2 cellular contexts compared by ENCODE assay signal in the genomic region with DNA sequence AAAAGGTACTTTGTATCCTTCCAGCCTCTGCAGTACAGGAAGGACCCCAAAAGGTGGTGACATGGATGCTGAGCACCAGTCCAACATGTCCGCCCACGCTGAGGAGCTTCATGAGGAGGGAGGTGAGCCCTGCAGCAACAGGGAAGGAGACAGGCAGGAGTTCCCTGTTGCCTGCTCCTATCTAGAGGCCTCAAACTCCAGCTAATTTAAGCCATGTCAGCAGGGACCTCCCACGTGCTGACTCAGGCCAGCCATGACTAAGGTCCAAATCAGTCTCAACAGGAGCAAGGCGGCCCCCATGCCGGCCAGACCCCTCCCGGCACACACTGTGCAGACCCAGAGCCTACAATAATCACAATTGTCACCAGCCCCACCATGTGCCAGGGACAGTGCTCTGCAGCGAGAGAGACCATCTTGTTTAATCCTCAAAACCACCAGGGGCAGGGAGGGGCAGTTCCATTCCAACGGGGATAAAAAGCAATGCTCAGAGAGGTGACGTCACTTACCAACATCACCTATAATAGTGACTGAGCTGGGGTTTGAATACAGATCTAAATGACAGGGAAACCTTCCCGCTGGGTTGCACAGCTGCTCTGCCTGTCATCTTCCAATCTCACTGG.
TF ChIP-seq lines count a peak whose summit lies in the region.

No MANE protein-coding gene starts in this region.

TF ChIP-seq in HCT116, 20 proteins besides CTCF, POLR2A, EP300 and RAD21 (continued from another document):
- TF ChIP-seq, protein P1, sequence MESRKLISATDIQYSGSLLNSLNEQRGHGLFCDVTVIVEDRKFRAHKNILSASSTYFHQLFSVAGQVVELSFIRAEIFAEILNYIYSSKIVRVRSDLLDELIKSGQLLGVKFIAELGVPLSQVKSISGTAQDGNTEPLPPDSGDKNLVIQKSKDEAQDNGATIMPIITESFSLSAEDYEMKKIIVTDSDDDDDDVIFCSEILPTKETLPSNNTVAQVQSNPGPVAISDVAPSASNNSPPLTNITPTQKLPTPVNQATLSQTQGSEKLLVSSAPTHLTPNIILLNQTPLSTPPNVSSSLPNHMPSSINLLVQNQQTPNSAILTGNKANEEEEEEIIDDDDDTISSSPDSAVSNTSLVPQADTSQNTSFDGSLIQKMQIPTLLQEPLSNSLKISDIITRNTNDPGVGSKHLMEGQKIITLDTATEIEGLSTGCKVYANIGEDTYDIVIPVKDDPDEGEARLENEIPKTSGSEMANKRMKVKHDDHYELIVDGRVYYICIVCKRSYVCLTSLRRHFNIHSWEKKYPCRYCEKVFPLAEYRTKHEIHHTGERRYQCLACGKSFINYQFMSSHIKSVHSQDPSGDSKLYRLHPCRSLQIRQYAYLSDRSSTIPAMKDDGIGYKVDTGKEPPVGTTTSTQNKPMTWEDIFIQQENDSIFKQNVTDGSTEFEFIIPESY (IDR thresholded peaks at IDR 0.05; ENCODE audit: extremely low read depth, insufficient replicate concordance, low read length), result no peak
- TF ChIP-seq EZH2phosphoT487 (IDR thresholded peaks at IDR 0.05; ENCODE audit: borderline replicate concordance), result no peak
- TF ChIP-seq, protein P2, sequence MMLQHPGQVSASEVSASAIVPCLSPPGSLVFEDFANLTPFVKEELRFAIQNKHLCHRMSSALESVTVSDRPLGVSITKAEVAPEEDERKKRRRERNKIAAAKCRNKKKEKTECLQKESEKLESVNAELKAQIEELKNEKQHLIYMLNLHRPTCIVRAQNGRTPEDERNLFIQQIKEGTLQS (IDR thresholded peaks at IDR 0.05), result no peak
- no peak for TF ChIP-seq EZH2 (IDR thresholded peaks at IDR 0.05)
- TF ChIP-seq FOSL1 (IDR thresholded peaks at IDR 0.05; ENCODE audit: low read depth), result no peak
- TF ChIP-seq POLR2AphosphoS5 (IDR thresholded peaks at IDR 0.05; ENCODE audit: low read depth, low read length), result no peak
- no peak for TF ChIP-seq EGR1 (IDR thresholded peaks at IDR 0.05; ENCODE audit: low read depth)
- no peak for TF ChIP-seq TCF7L2 (IDR thresholded peaks at IDR 0.05; ENCODE audit: borderline replicate concordance, extremely low read depth, insufficient read depth, insufficient read length)
- no peak for TF ChIP-seq YY1 (IDR thresholded peaks at IDR 0.05; ENCODE audit: extremely low read depth, insufficient replicate concordance, low read depth, low read length)
- TF ChIP-seq, protein P3, sequence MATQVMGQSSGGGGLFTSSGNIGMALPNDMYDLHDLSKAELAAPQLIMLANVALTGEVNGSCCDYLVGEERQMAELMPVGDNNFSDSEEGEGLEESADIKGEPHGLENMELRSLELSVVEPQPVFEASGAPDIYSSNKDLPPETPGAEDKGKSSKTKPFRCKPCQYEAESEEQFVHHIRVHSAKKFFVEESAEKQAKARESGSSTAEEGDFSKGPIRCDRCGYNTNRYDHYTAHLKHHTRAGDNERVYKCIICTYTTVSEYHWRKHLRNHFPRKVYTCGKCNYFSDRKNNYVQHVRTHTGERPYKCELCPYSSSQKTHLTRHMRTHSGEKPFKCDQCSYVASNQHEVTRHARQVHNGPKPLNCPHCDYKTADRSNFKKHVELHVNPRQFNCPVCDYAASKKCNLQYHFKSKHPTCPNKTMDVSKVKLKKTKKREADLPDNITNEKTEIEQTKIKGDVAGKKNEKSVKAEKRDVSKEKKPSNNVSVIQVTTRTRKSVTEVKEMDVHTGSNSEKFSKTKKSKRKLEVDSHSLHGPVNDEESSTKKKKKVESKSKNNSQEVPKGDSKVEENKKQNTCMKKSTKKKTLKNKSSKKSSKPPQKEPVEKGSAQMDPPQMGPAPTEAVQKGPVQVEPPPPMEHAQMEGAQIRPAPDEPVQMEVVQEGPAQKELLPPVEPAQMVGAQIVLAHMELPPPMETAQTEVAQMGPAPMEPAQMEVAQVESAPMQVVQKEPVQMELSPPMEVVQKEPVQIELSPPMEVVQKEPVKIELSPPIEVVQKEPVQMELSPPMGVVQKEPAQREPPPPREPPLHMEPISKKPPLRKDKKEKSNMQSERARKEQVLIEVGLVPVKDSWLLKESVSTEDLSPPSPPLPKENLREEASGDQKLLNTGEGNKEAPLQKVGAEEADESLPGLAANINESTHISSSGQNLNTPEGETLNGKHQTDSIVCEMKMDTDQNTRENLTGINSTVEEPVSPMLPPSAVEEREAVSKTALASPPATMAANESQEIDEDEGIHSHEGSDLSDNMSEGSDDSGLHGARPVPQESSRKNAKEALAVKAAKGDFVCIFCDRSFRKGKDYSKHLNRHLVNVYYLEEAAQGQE (IDR thresholded peaks at IDR 0.05; ENCODE audit: low read depth), result no peak
- TF ChIP-seq SRF (IDR thresholded peaks at IDR 0.05; ENCODE audit: low read depth), result no peak
- TF ChIP-seq SIN3A (IDR thresholded peaks at IDR 0.05; ENCODE audit: low read depth), result no peak
- TF ChIP-seq JUND (IDR thresholded peaks at IDR 0.05), result no peak
- no peak for TF ChIP-seq SP1 (IDR thresholded peaks at IDR 0.05; ENCODE audit: low read depth)
- TF ChIP-seq ELF1 (IDR thresholded peaks at IDR 0.05; ENCODE audit: borderline replicate concordance, low read depth), result no peak
- TF ChIP-seq, protein P4, sequence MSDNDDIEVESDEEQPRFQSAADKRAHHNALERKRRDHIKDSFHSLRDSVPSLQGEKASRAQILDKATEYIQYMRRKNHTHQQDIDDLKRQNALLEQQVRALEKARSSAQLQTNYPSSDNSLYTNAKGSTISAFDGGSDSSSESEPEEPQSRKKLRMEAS (IDR thresholded peaks at IDR 0.05), result no peak
- no peak for TF ChIP-seq ZFX (IDR thresholded peaks at IDR 0.05)
- no peak for TF ChIP-seq CEBPB (IDR thresholded peaks at IDR 0.05; ENCODE audit: low read depth)

TF ChIP-seq in WTC11, 78 proteins besides CTCF, POLR2A, EP300 and RAD21 (continued from another document):
- TF ChIP-seq, protein P5, sequence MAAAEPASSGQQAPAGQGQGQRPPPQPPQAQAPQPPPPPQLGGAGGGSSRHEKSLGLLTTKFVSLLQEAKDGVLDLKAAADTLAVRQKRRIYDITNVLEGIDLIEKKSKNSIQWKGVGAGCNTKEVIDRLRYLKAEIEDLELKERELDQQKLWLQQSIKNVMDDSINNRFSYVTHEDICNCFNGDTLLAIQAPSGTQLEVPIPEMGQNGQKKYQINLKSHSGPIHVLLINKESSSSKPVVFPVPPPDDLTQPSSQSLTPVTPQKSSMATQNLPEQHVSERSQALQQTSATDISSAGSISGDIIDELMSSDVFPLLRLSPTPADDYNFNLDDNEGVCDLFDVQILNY (CRISPR knock-in tag; IDR thresholded peaks at IDR 0.05), result no peak
- TF ChIP-seq, protein P6, sequence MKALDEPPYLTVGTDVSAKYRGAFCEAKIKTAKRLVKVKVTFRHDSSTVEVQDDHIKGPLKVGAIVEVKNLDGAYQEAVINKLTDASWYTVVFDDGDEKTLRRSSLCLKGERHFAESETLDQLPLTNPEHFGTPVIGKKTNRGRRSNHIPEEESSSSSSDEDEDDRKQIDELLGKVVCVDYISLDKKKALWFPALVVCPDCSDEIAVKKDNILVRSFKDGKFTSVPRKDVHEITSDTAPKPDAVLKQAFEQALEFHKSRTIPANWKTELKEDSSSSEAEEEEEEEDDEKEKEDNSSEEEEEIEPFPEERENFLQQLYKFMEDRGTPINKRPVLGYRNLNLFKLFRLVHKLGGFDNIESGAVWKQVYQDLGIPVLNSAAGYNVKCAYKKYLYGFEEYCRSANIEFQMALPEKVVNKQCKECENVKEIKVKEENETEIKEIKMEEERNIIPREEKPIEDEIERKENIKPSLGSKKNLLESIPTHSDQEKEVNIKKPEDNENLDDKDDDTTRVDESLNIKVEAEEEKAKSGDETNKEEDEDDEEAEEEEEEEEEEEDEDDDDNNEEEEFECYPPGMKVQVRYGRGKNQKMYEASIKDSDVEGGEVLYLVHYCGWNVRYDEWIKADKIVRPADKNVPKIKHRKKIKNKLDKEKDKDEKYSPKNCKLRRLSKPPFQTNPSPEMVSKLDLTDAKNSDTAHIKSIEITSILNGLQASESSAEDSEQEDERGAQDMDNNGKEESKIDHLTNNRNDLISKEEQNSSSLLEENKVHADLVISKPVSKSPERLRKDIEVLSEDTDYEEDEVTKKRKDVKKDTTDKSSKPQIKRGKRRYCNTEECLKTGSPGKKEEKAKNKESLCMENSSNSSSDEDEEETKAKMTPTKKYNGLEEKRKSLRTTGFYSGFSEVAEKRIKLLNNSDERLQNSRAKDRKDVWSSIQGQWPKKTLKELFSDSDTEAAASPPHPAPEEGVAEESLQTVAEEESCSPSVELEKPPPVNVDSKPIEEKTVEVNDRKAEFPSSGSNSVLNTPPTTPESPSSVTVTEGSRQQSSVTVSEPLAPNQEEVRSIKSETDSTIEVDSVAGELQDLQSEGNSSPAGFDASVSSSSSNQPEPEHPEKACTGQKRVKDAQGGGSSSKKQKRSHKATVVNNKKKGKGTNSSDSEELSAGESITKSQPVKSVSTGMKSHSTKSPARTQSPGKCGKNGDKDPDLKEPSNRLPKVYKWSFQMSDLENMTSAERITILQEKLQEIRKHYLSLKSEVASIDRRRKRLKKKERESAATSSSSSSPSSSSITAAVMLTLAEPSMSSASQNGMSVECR (CRISPR knock-in tag; IDR thresholded peaks at IDR 0.05; ENCODE audit: borderline replicate concordance), result no peak
- TF ChIP-seq, protein P7, sequence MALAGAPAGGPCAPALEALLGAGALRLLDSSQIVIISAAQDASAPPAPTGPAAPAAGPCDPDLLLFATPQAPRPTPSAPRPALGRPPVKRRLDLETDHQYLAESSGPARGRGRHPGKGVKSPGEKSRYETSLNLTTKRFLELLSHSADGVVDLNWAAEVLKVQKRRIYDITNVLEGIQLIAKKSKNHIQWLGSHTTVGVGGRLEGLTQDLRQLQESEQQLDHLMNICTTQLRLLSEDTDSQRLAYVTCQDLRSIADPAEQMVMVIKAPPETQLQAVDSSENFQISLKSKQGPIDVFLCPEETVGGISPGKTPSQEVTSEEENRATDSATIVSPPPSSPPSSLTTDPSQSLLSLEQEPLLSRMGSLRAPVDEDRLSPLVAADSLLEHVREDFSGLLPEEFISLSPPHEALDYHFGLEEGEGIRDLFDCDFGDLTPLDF (CRISPR knock-in tag; IDR thresholded peaks at IDR 0.05), result no peak
- TF ChIP-seq PRRX2 (CRISPR knock-in tag; IDR thresholded peaks at IDR 0.05), result no peak
- TF ChIP-seq, protein P8, sequence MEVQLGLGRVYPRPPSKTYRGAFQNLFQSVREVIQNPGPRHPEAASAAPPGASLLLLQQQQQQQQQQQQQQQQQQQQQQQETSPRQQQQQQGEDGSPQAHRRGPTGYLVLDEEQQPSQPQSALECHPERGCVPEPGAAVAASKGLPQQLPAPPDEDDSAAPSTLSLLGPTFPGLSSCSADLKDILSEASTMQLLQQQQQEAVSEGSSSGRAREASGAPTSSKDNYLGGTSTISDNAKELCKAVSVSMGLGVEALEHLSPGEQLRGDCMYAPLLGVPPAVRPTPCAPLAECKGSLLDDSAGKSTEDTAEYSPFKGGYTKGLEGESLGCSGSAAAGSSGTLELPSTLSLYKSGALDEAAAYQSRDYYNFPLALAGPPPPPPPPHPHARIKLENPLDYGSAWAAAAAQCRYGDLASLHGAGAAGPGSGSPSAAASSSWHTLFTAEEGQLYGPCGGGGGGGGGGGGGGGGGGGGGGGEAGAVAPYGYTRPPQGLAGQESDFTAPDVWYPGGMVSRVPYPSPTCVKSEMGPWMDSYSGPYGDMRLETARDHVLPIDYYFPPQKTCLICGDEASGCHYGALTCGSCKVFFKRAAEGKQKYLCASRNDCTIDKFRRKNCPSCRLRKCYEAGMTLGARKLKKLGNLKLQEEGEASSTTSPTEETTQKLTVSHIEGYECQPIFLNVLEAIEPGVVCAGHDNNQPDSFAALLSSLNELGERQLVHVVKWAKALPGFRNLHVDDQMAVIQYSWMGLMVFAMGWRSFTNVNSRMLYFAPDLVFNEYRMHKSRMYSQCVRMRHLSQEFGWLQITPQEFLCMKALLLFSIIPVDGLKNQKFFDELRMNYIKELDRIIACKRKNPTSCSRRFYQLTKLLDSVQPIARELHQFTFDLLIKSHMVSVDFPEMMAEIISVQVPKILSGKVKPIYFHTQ (CRISPR knock-in tag; IDR thresholded peaks at IDR 0.05), result no peak
- TF ChIP-seq ZNF232 (CRISPR knock-in tag; IDR thresholded peaks at IDR 0.05), result no peak
- no peak for TF ChIP-seq CBFB (CRISPR knock-in tag; IDR thresholded peaks at IDR 0.05; ENCODE audit: low read depth)
- TF ChIP-seq, protein P2 (CRISPR knock-in tag; conservative IDR thresholded peaks at IDR 0.05), result no peak
- TF ChIP-seq, protein P9, sequence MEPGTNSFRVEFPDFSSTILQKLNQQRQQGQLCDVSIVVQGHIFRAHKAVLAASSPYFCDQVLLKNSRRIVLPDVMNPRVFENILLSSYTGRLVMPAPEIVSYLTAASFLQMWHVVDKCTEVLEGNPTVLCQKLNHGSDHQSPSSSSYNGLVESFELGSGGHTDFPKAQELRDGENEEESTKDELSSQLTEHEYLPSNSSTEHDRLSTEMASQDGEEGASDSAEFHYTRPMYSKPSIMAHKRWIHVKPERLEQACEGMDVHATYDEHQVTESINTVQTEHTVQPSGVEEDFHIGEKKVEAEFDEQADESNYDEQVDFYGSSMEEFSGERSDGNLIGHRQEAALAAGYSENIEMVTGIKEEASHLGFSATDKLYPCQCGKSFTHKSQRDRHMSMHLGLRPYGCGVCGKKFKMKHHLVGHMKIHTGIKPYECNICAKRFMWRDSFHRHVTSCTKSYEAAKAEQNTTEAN (CRISPR knock-in tag; IDR thresholded peaks at IDR 0.05), result no peak
